ENCODE assay signal across 26 cellular contexts in genomic region chr11:76641905-76642304, GRCh38. TPM values are rescaled to one million over a fixed set of nuclear protein-coding genes. Genes with fewer than 3 reads are reported as not detected.
DNase-seq lines count a peak whose midpoint lies in the region; ATAC-seq and TF ChIP-seq lines count a peak whose summit lies in the region.
"Had no signal": no experiment of that assay in that cellular context is flagged by ENCODE, and none has a peak within 500 bp of the region (broad histone marks: within the 10 kb centered on the region; RNA-seq: fewer than 3 reads in every experiment).

No MANE protein-coding gene starts in this region.

- H3K79me1 ChIP-seq in trophoblast cell (ENCODE audit: low read length): peaks cover 2% of the 10 kb centered on the region

- H4K8ac ChIP-seq in trophoblast cell (ENCODE audit: low read depth, low read length): no peak overlapping the region

- H2AK5ac ChIP-seq in trophoblast cell (ENCODE audit: low read length): no peak overlapping the region

- H3K79me2 ChIP-seq in trophoblast cell (ENCODE audit: control insufficient read depth, insufficient read depth, low read length, poor library complexity): no peaks in the 10 kb centered on the region

- POLR2A ChIA-PET in activated CD4-positive, alpha-beta memory T cell treated with anti-CD3 and anti-CD28 coated beads, Interleukin-2, amount 10 ng/mL, durations not matched to agents 7 days and 5 days (lab: Charles Lee): no interaction called here
- POLR2A ChIA-PET in activated CD4-positive, alpha-beta memory T cell treated with anti-CD3 and anti-CD28 coated beads for 36 hours (lab: Charles Lee): no interaction called here

- H3K27ac Mint-ChIP-seq in activated CD4-positive, alpha-beta memory T cell treated with anti-CD3 and anti-CD28 coated beads, Interleukin-2, amount 10 ng/mL, durations not matched to agents 7 days and 5 days: no peak overlapping the region
- no peak overlapping the region for H3K27ac Mint-ChIP-seq in activated CD4-positive, alpha-beta memory T cell treated with anti-CD3 and anti-CD28 coated beads for 36 hours
- H3K27ac Mint-ChIP-seq in CD4-positive, CD25-positive, alpha-beta regulatory T cell: peak overlapping the region; percentile 88 to 94 (median 91)
- peak overlapping the region; percentile 83 for H3K27ac Mint-ChIP-seq in activated naive CD8-positive, alpha-beta T cell treated with anti-CD3 and anti-CD28 coated beads for 36 hours
- no peak overlapping the region for H3K27ac Mint-ChIP-seq in progenitor cell of endocrine pancreas
- H3K27ac Mint-ChIP-seq: CD8-positive, alpha-beta memory T cell; HFFc6; natural killer cell treated with Interleukin-12 subunit alpha and Interleukin-12 subunit beta and Interleukin-15 and Interleukin-18, amount 100 ng/mL, for 72 hours; T-helper 1 cell treated with Interleukin-12 subunit alpha and Interleukin-12 subunit beta and Interleukin-4 antibody, amounts not matched to agents 30 μg/mL and 1 μg/mL, for 36 hours had no signal

- H3K36me3 ChIP-seq in CD4-positive, CD25-positive, alpha-beta regulatory T cell (ENCODE audit: control insufficient read depth, insufficient read depth, low read length): no peaks in the 10 kb centered on the region
- H3K36me3 ChIP-seq in trophoblast cell (ENCODE audit: control insufficient read depth in 1 of 2, insufficient read depth in 2 of 2, low read length in 2 of 2): no peaks in the 10 kb centered on the region
- H3K36me3 ChIP-seq: vagina had no signal

- H3K4ac ChIP-seq in trophoblast cell (ENCODE audit: low read depth, low read length): no peak overlapping the region

- H3K4me1 Mint-ChIP-seq in activated CD4-positive, alpha-beta memory T cell treated with anti-CD3 and anti-CD28 coated beads, Interleukin-2, amount 10 ng/mL, durations not matched to agents 7 days and 5 days: peaks cover 6% of the 10 kb centered on the region
- H3K4me1 Mint-ChIP-seq in activated CD4-positive, alpha-beta memory T cell treated with anti-CD3 and anti-CD28 coated beads for 36 hours (ENCODE audit: low read depth): peaks cover 10% of the 10 kb centered on the region
- peaks cover 12 to 45% (median 30%) of the 10 kb centered on the region in 4 donors for H3K4me1 Mint-ChIP-seq in CD4-positive, CD25-positive, alpha-beta regulatory T cell
- H3K4me1 Mint-ChIP-seq in activated naive CD8-positive, alpha-beta T cell treated with anti-CD3 and anti-CD28 coated beads for 36 hours: peaks cover 29% of the 10 kb centered on the region
- peaks cover 4% of the 10 kb centered on the region for H3K4me1 Mint-ChIP-seq in progenitor cell of endocrine pancreas (ENCODE audit: low read depth)

- H3K27ac ChIP-seq in CD4-positive, CD25-positive, alpha-beta regulatory T cell (ENCODE audit: insufficient read depth, low read length, poor library complexity, severe bottlenecking): no peak overlapping the region
- no peak overlapping the region for H3K27ac ChIP-seq in trophoblast cell (ENCODE audit: low read depth, low read length)
- H3K27ac ChIP-seq: A549, testis, vagina had no signal

- no peak for ATAC-seq in CD4-positive, CD25-positive, alpha-beta regulatory T cell (ENCODE audit: low read depth in 2 of 2)
- ATAC-seq in left colon: no peak
- ATAC-seq: A549 had no signal

- peaks cover 19% of the 10 kb centered on the region for H3K4me1 ChIP-seq in CD4-positive, CD25-positive, alpha-beta regulatory T cell (ENCODE audit: control insufficient read depth, insufficient read depth, low read length, poor library complexity, severe bottlenecking)
- H3K4me1 ChIP-seq in trophoblast cell (ENCODE audit: control insufficient read depth in 1 of 2, insufficient read depth in 2 of 2, low read length in 2 of 2): peaks cover 0 to 2% of the 10 kb centered on the region in 2 experiments
- H3K4me1 ChIP-seq: A549, testis, vagina had no signal

- H2BK120ac ChIP-seq in trophoblast cell (ENCODE audit: insufficient read depth, low read length, poor library complexity): no peak overlapping the region

- no peak for TF ChIP-seq CTCF in progenitor cell of endocrine pancreas (IDR thresholded peaks at IDR 0.05; ENCODE audit: unreplicated experiment)

- H3K27me3 Mint-ChIP-seq in activated CD4-positive, alpha-beta memory T cell treated with anti-CD3 and anti-CD28 coated beads, Interleukin-2, amount 10 ng/mL, durations not matched to agents 7 days and 5 days: peaks cover 70% of the 10 kb centered on the region
- peaks cover 37% of the 10 kb centered on the region for H3K27me3 Mint-ChIP-seq in activated CD4-positive, alpha-beta memory T cell treated with anti-CD3 and anti-CD28 coated beads for 36 hours
- H3K27me3 Mint-ChIP-seq in CD4-positive, CD25-positive, alpha-beta regulatory T cell: peaks cover 8% of the 10 kb centered on the region
- H3K27me3 Mint-ChIP-seq in activated naive CD8-positive, alpha-beta T cell treated with anti-CD3 and anti-CD28 coated beads for 36 hours: peaks cover 49% of the 10 kb centered on the region
- H3K27me3 Mint-ChIP-seq in progenitor cell of endocrine pancreas: peaks cover 7% of the 10 kb centered on the region

- no peak overlapping the region for H2AFZ ChIP-seq in trophoblast cell (ENCODE audit: insufficient read depth, low read length, poor library complexity)

- no peak overlapping the region for H2BK5ac ChIP-seq in trophoblast cell (ENCODE audit: low read depth, low read length, poor library complexity)

- no peak overlapping the region for H3K18ac ChIP-seq in trophoblast cell (ENCODE audit: low read length)

- no peak overlapping the region for H3K14ac ChIP-seq in trophoblast cell (ENCODE audit: low read length)

- peaks cover 0 to 2% of the 10 kb centered on the region in 2 experiments for H3K9me3 ChIP-seq in CD4-positive, CD25-positive, alpha-beta regulatory T cell (ENCODE audit: control insufficient read depth in 2 of 2, low read length in 2 of 2)
- H3K9me3 ChIP-seq in trophoblast cell (ENCODE audit: insufficient read depth, low read depth, low read length): no peaks in the 10 kb centered on the region
- H3K9me3 ChIP-seq: testis, vagina had no signal

- no CpG with 5 or more reads among the region's 4 CpGs for WGBS in trophoblast cell (ENCODE audit: extremely low coverage, insufficient coverage, insufficient read length)

- no peaks in the 10 kb centered on the region for H3K9me3 Mint-ChIP-seq in activated CD4-positive, alpha-beta memory T cell treated with anti-CD3 and anti-CD28 coated beads, Interleukin-2, amount 10 ng/mL, durations not matched to agents 7 days and 5 days
- H3K9me3 Mint-ChIP-seq in activated CD4-positive, alpha-beta memory T cell treated with anti-CD3 and anti-CD28 coated beads for 36 hours: peaks cover 4% of the 10 kb centered on the region
- peaks cover 0 to 5% (median 3%) of the 10 kb centered on the region in 7 donors for H3K9me3 Mint-ChIP-seq in CD4-positive, CD25-positive, alpha-beta regulatory T cell
- peaks cover 4% of the 10 kb centered on the region for H3K9me3 Mint-ChIP-seq in activated naive CD8-positive, alpha-beta T cell treated with anti-CD3 and anti-CD28 coated beads for 36 hours
- peaks cover under 1% of the 10 kb centered on the region for H3K9me3 Mint-ChIP-seq in progenitor cell of endocrine pancreas (ENCODE audit: low read depth)
- H3K9me3 Mint-ChIP-seq: natural killer cell treated with Interleukin-12 subunit alpha and Interleukin-12 subunit beta and Interleukin-15 and Interleukin-18, amount 100 ng/mL, for 72 hours had no signal

- H3K27me3 ChIP-seq in CD4-positive, CD25-positive, alpha-beta regulatory T cell (ENCODE audit: control insufficient read depth, insufficient read depth, low read length): no peaks in the 10 kb centered on the region
- H3K27me3 ChIP-seq in trophoblast cell (ENCODE audit: insufficient read depth, low read length): no peaks in the 10 kb centered on the region
- H3K27me3 ChIP-seq: testis, vagina had no signal

- CTCF ChIA-PET in activated CD4-positive, alpha-beta memory T cell treated with anti-CD3 and anti-CD28 coated beads, Interleukin-2, amount 10 ng/mL, durations not matched to agents 7 days and 5 days (lab: Charles Lee): no interaction called here
- CTCF ChIA-PET in activated CD4-positive, alpha-beta memory T cell treated with anti-CD3 and anti-CD28 coated beads for 36 hours (lab: Charles Lee): no interaction called here

- H4K91ac ChIP-seq in trophoblast cell (ENCODE audit: low read depth, low read length): peak overlapping the region; percentile 2

- no peak overlapping the region for H3K9ac ChIP-seq in trophoblast cell (ENCODE audit: low read length)

- no peak overlapping the region for H3K4me3 Mint-ChIP-seq in activated CD4-positive, alpha-beta memory T cell treated with anti-CD3 and anti-CD28 coated beads, Interleukin-2, amount 10 ng/mL, durations not matched to agents 7 days and 5 days
- H3K4me3 Mint-ChIP-seq in activated CD4-positive, alpha-beta memory T cell treated with anti-CD3 and anti-CD28 coated beads for 36 hours: no peak overlapping the region
- H3K4me3 Mint-ChIP-seq in CD4-positive, CD25-positive, alpha-beta regulatory T cell: peak overlapping the region in 2 of 4 donors; percentile 71 to 74
- peak overlapping the region; percentile 1 for H3K4me3 Mint-ChIP-seq in activated naive CD8-positive, alpha-beta T cell treated with anti-CD3 and anti-CD28 coated beads for 36 hours
- H3K4me3 Mint-ChIP-seq in progenitor cell of endocrine pancreas (ENCODE audit: low read depth): no peak overlapping the region
- H3K4me3 Mint-ChIP-seq: CD8-positive, alpha-beta memory T cell; HFFc6; natural killer cell treated with Interleukin-12 subunit alpha and Interleukin-12 subunit beta and Interleukin-15 and Interleukin-18, amount 100 ng/mL, for 72 hours; T-helper 1 cell treated with Interleukin-12 subunit alpha and Interleukin-12 subunit beta and Interleukin-4 antibody, amounts not matched to agents 30 μg/mL and 1 μg/mL, for 36 hours had no signal

- no peak overlapping the region for H4K12ac ChIP-seq in trophoblast cell (ENCODE audit: low read depth, low read length)

- peak; percentile 8 for DNase-seq in activated CD4-positive, alpha-beta memory T cell treated with anti-CD3 and anti-CD28 coated beads, Interleukin-2, amount 10 ng/mL, durations not matched to agents 7 days and 5 days
- DNase-seq in activated CD4-positive, alpha-beta memory T cell treated with anti-CD3 and anti-CD28 coated beads for 36 hours: no peak
- DNase-seq in CD4-positive, CD25-positive, alpha-beta regulatory T cell: no peak
- DNase-seq in activated naive CD8-positive, alpha-beta T cell treated with anti-CD3 and anti-CD28 coated beads for 36 hours: no peak
- DNase-seq in trophoblast cell (no peak), EL (no peak), left colon (no peak), progenitor cell of endocrine pancreas (ENCODE audit: low spot score, unreplicated experiment) (no peak)
- DNase-seq: activated CD8-positive, alpha-beta memory T cell treated with anti-CD3 and anti-CD28 coated beads, Interleukin-2, amount 50 U/mL, for 4 hours; activated naive CD4-positive, alpha-beta T cell; AML-193; anterior cingulate cortex; CD8-positive, alpha-beta memory T cell; DMS153; effector CD8-positive, alpha-beta T cell; glutamatergic neuron; GOT3; HFFc6; NCI-H446; NCI-H82; retina; testis had no signal

- H3K36me3 Mint-ChIP-seq in activated CD4-positive, alpha-beta memory T cell treated with anti-CD3 and anti-CD28 coated beads, Interleukin-2, amount 10 ng/mL, durations not matched to agents 7 days and 5 days (ENCODE audit: low read depth): no peaks in the 10 kb centered on the region
- no peaks in the 10 kb centered on the region for H3K36me3 Mint-ChIP-seq in activated CD4-positive, alpha-beta memory T cell treated with anti-CD3 and anti-CD28 coated beads for 36 hours
- H3K36me3 Mint-ChIP-seq in CD4-positive, CD25-positive, alpha-beta regulatory T cell: no peaks in the 10 kb centered on the region
- peaks cover 3% of the 10 kb centered on the region for H3K36me3 Mint-ChIP-seq in activated naive CD8-positive, alpha-beta T cell treated with anti-CD3 and anti-CD28 coated beads for 36 hours
- H3K36me3 Mint-ChIP-seq in progenitor cell of endocrine pancreas (ENCODE audit: insufficient read depth): no peaks in the 10 kb centered on the region
- H3K36me3 Mint-ChIP-seq: CD8-positive, alpha-beta memory T cell had no signal

- H3K23ac ChIP-seq in trophoblast cell (ENCODE audit: low read length): no peak overlapping the region

- H3K4me2 ChIP-seq in trophoblast cell (ENCODE audit: low read length): no peak overlapping the region
- H3K4me2 ChIP-seq: A549 had no signal

- H3K4me3 ChIP-seq in CD4-positive, CD25-positive, alpha-beta regulatory T cell (ENCODE audit: low read depth, low read length): peak overlapping the region; percentile 2
- no peak overlapping the region for H3K4me3 ChIP-seq in trophoblast cell (ENCODE audit: low read depth, low read length)
- H3K4me3 ChIP-seq: A549, testis, vagina had no signal

- H2BK12ac ChIP-seq in trophoblast cell (ENCODE audit: low read length): no peak overlapping the region

- intact Hi-C loops in activated CD4-positive, alpha-beta memory T cell treated with anti-CD3 and anti-CD28 coated beads for 36 hours (cut with micrococcal nuclease): no loop called here
- intact Hi-C loops in left colon (cut with DNase I, micrococcal nuclease): no loop called here

RNA-seq across cellular contexts. Expression of gene LRRC32, which starts 28.6 kb away (rescaled TPM):
- total RNA-seq in activated CD4-positive, alpha-beta memory T cell treated with anti-CD3 and anti-CD28 coated beads, Interleukin-2, amount 10 ng/mL, durations not matched to agents 7 days and 5 days: 1 to 10 TPM; 7.1 to 7.4 TPM
- total RNA-seq in activated CD4-positive, alpha-beta memory T cell treated with anti-CD3 and anti-CD28 coated beads for 36 hours: 10 to 100 TPM; 11.2 to 12.3 TPM
- total RNA-seq in CD4-positive, CD25-positive, alpha-beta regulatory T cell: 71.4 TPM
- polyA plus RNA-seq in CD4-positive, CD25-positive, alpha-beta regulatory T cell: 1 to 10 TPM; 5.0 to 9.6 (median 5.9) TPM
- total RNA-seq in activated naive CD8-positive, alpha-beta T cell treated with anti-CD3 and anti-CD28 coated beads for 36 hours: 10 to 100 TPM; 11.5 to 12.1 TPM
- 39.7 and 40.3 TPM in 2 replicates for polyA plus RNA-seq in trophoblast cell (2013)
- total RNA-seq in left colon (10 to 100 TPM; 12.5 to 15.6 TPM), progenitor cell of endocrine pancreas (0.14 and 0.27 TPM in 2 replicates)

Comparison
In these comparisons a context has a peak if more than half of its experiments do, and no peak if none do; other contexts are left out.
1. H3K27ac Mint-ChIP-seq: peak in CD4-positive, CD25-positive, alpha-beta regulatory T cell (3 of 3) and activated naive CD8-positive, alpha-beta T cell treated with anti-CD3 and anti-CD28 coated beads for 36 hours (single experiment); none in activated CD4-positive, alpha-beta memory T cell treated with anti-CD3 and anti-CD28 coated beads, Interleukin-2, amount 10 ng/mL, durations not matched to agents 7 days and 5 days (single experiment), activated CD4-positive, alpha-beta memory T cell treated with anti-CD3 and anti-CD28 coated beads for 36 hours (single experiment) and progenitor cell of endocrine pancreas (single experiment).